ENCODE assay signal across 21 cellular contexts in the genomic region with DNA sequence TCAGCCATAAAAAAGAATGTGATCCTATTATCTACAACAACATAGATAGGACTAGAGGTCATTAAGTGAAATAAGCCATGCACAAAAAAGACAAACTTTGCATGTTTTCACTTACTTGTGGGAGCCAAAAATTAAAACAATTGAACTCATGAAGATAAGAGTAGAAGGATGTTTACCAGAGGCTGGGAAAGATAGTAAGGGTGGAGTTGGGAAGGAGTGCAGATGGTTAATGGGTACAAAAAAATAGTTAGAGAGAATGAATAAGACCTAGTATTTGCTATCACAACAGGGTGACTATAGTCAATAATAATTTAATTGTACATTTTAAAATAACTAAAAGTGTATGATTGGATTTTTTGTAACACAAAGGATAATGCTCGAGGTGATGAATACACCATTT. TPM values are rescaled to one million over a fixed set of nuclear protein-coding genes. Genes with fewer than 3 reads are reported as not detected.
DNase-seq lines count a peak whose midpoint lies in the region; ATAC-seq, FAIRE-seq and TF ChIP-seq lines count a peak whose summit lies in the region.
"Had no signal": no experiment of that assay in that cellular context is flagged by ENCODE, and none has a peak within 500 bp of the region (broad histone marks: within the 10 kb centered on the region; RNA-seq: fewer than 3 reads in every experiment).

No MANE protein-coding gene starts in this region.

- no peak for TF ChIP-seq POLR2A in K562 (conservative IDR thresholded peaks at IDR 0.05)

- CTCF ChIA-PET in activated CD4-positive, alpha-beta T cell treated with anti-CD3 and anti-CD28 coated beads for 36 hours (lab: Charles Lee) = no interaction called here
- CTCF ChIA-PET in K562 (lab: Yijun Ruan, JAX; ENCODE audit: low intra/inter-chr PET ratio) = interaction anchor here (0.7 kb wide), 1 partner anchor 137 kb away, joined by 4 read pairs; no protein-coding TSS in a partner anchor

- peaks cover 3% of the 10 kb centered on the region for H3K36me3 ChIP-seq in CD4-positive, CD25-positive, alpha-beta regulatory T cell (ENCODE audit: control insufficient read depth, insufficient read depth, low read length)
- peaks cover 2% of the 10 kb centered on the region; the same call in 1 of the 2 replicates for H3K36me3 ChIP-seq in SU-DHL-6 (ENCODE audit: low read length)
- H3K36me3 ChIP-seq in K562 (ENCODE audit: control insufficient read depth, insufficient read depth, low read length) = no peaks in the 10 kb centered on the region

- H3K9me1 ChIP-seq in K562 (ENCODE audit: control insufficient read depth, insufficient read depth, low read length) = no peaks in the 10 kb centered on the region

- BruUV-seq in K562 (replicated peaks; lab: Mats Ljungman, UMichigan) = no TSS peak

- FAIRE-seq in K562 (lab: Jason Lieb, UNC) = no peak
- FAIRE-seq: G401.6, GM18507, H54 had no signal

- no peaks in the 10 kb centered on the region for H3K27me3 ChIP-seq in CD4-positive, CD25-positive, alpha-beta regulatory T cell (ENCODE audit: control insufficient read depth, insufficient read depth, low read length)
- H3K27me3 ChIP-seq in SU-DHL-6 (ENCODE audit: low read length) (no peaks in the 10 kb centered on the region), K562 (ENCODE audit: control insufficient read depth in 2 of 2, insufficient read depth in 2 of 2, low read length in 2 of 2) (no peaks in the 10 kb centered on the region), H9 (ENCODE audit: insufficient read depth, low read length) (no peaks in the 10 kb centered on the region)

- no peak overlapping the region for H3K14ac ChIP-seq in H9 (ENCODE audit: insufficient read depth, low read length)

- no peak overlapping the region for H3K4me3 ChIP-seq in CD4-positive, CD25-positive, alpha-beta regulatory T cell (ENCODE audit: low read depth, low read length)
- H3K4me3 ChIP-seq in SU-DHL-6 (ENCODE audit: insufficient read depth, low read length, poor library complexity, severe bottlenecking) = no peak overlapping the region
- no peak overlapping the region for H3K4me3 ChIP-seq in K562

- H3K56ac ChIP-seq in H9 (ENCODE audit: insufficient read length, low read depth, low read length) = no peak overlapping the region

- H2BK120ac ChIP-seq in H9 (ENCODE audit: low read depth, low read length, poor library complexity, severe bottlenecking) = no peak overlapping the region

- peaks cover 41% of the 10 kb centered on the region for H3K4me1 Mint-ChIP-seq in activated CD4-positive, alpha-beta T cell treated with anti-CD3 and anti-CD28 coated beads for 36 hours
- peaks cover 39 to 75% (median 49%) of the 10 kb centered on the region in 4 donors for H3K4me1 Mint-ChIP-seq in CD4-positive, CD25-positive, alpha-beta regulatory T cell
- peaks cover 0 to 3% of the 10 kb centered on the region in 2 experiments; a peak in 2 of 4 replicates for H3K4me1 Mint-ChIP-seq in H9

- in situ Hi-C loops in K562 (cut with MboI) = no loop called here

- H2AFZ ChIP-seq in SU-DHL-6 (ENCODE audit: low read depth, low read length, severe bottlenecking) = no peak overlapping the region
- peak overlapping the region; percentile 93 for H2AFZ ChIP-seq in K562 (ENCODE audit: low read depth, low read length)
- H2AFZ ChIP-seq in H9 (ENCODE audit: low read length) = no peak overlapping the region

- peaks cover 11% of the 10 kb centered on the region for H3K4me1 ChIP-seq in CD4-positive, CD25-positive, alpha-beta regulatory T cell (ENCODE audit: control insufficient read depth, insufficient read depth, low read length, poor library complexity, severe bottlenecking)
- H3K4me1 ChIP-seq in K562 (replicated peaks in 1 of 2; ENCODE audit: control insufficient read depth in 2 of 2, insufficient read depth in 2 of 2, low read length in 2 of 2) (peaks cover 6 to 16% of the 10 kb centered on the region in 2 experiments), H9 (ENCODE audit: insufficient read depth, low read length) (no peaks in the 10 kb centered on the region)

- H3K79me1 ChIP-seq in H9 (ENCODE audit: insufficient read depth, low read depth, low read length, poor library complexity, severe bottlenecking) = no peaks in the 10 kb centered on the region

- no peak overlapping the region for H4K8ac ChIP-seq in H9 (replicated peaks; ENCODE audit: insufficient read length, low read depth, low read length)

- peaks cover 22% of the 10 kb centered on the region for H3K36me3 Mint-ChIP-seq in activated CD4-positive, alpha-beta T cell treated with anti-CD3 and anti-CD28 coated beads for 36 hours (ENCODE audit: low read depth)
- peaks cover 38% of the 10 kb centered on the region for H3K36me3 Mint-ChIP-seq in CD4-positive, CD25-positive, alpha-beta regulatory T cell
- no peaks in the 10 kb centered on the region for H3K36me3 Mint-ChIP-seq in H9 (ENCODE audit: insufficient read depth in 1 of 3, low read depth in 3 of 3)

- 0 out of 2 replicates have a peak, but pooled peaks cover 4% of the 10 kb centered on the region for H3F3A ChIP-seq in SU-DHL-6 (ENCODE audit: insufficient read depth)

- no peak overlapping the region for H2BK20ac ChIP-seq in H9 (ENCODE audit: low read depth, low read length, poor library complexity, severe bottlenecking)

- no peak overlapping the region for H2BK12ac ChIP-seq in H9 (ENCODE audit: insufficient read length, low read depth, low read length)

- H2BK15ac ChIP-seq in H9 (ENCODE audit: low read depth, low read length) = no peak overlapping the region

- H2BK5ac ChIP-seq in H9 (ENCODE audit: insufficient read length, low read length) = no peak overlapping the region

- H3K9ac ChIP-seq in SU-DHL-6 (ENCODE audit: low read length) (no peak overlapping the region), K562 (ENCODE audit: insufficient read depth in 1 of 2, low read depth in 2 of 2, low read length in 2 of 2) (0 out of 4 replicates have a peak overlapping the region, but pooled peaks of 1 of the 2 experiments have one; percentile 23), H9 (ENCODE audit: extremely low read depth, insufficient read length, low read length) (no peak overlapping the region)

- DNase-seq in activated CD4-positive, alpha-beta T cell treated with anti-CD3 and anti-CD28 coated beads for 36 hours = no peak
- DNase-seq in activated CD4-positive, alpha-beta T cell treated with anti-CD3 and anti-CD28 coated beads, Interleukin-2, amount 50 U/mL, for 1 hour = no peak
- DNase-seq in CD4-positive, CD25-positive, alpha-beta regulatory T cell = no peak
- DNase-seq in K562 (ENCODE audit: extremely low read depth in 1 of 4, low spot score in 3 of 4) (no peak), epidermal melanocyte (ENCODE audit: insufficient read length, low spot score) (no peak), H9 (no peak)
- DNase-seq in activated CD8-positive, alpha-beta memory T cell treated with anti-CD3 and anti-CD28 coated beads for 24 hours = no peak
- DNase-seq: C1 segment of cervical spinal cord, NCI-H1048, NCI-H1417 treated with DMSO at 0.1 percent for 48 hours, NCI-H187, NCI-H510A, SHP77 treated with DMSO at 0.1 percent for 48 hours had no signal

- H3K18ac ChIP-seq in H9 (ENCODE audit: insufficient read length, low read depth, low read length) = no peak overlapping the region

- H3T11ph ChIP-seq in H9 (ENCODE audit: low read length) = no peak overlapping the region

- H3K9me2 ChIP-seq in SU-DHL-6 (replicated peaks; ENCODE audit: insufficient read depth, low read length) = no peaks in the 10 kb centered on the region

- peak overlapping the region; percentile 45 for H3K27ac Mint-ChIP-seq in activated CD4-positive, alpha-beta T cell treated with anti-CD3 and anti-CD28 coated beads for 36 hours
- H3K27ac Mint-ChIP-seq in CD4-positive, CD25-positive, alpha-beta regulatory T cell = peak overlapping the region; percentile 40 to 46 (median 42)
- H3K27ac Mint-ChIP-seq in H9 = no peak overlapping the region

- no peak overlapping the region for H4K5ac ChIP-seq in H9 (ENCODE audit: insufficient read length, low read depth, low read length)

- no peaks in the 10 kb centered on the region for H3K27me3 Mint-ChIP-seq in activated CD4-positive, alpha-beta T cell treated with anti-CD3 and anti-CD28 coated beads for 36 hours
- no peaks in the 10 kb centered on the region for H3K27me3 Mint-ChIP-seq in CD4-positive, CD25-positive, alpha-beta regulatory T cell
- H3K27me3 Mint-ChIP-seq in H9 (ENCODE audit: low read depth) = peaks cover 10% of the 10 kb centered on the region

- ATAC-seq in activated CD4-positive, alpha-beta T cell treated with anti-CD3 and anti-CD28 coated beads for 36 hours = no peak
- no peak for ATAC-seq in CD4-positive, CD25-positive, alpha-beta regulatory T cell (ENCODE audit: low read depth in 2 of 2)
- ATAC-seq in K562 = peak; percentile 36; the same call in 2 of the 3 replicates

- TF ChIP-seq RAD21 in K562 (CRISPR knock-in tag; conservative IDR thresholded peaks at IDR 0.05 in 1 of 2, IDR thresholded peaks at IDR 0.05 in 1 of 2) = no peak

- no peak overlapping the region for H3K4ac ChIP-seq in H9 (ENCODE audit: low read depth, low read length)

- no peak overlapping the region for H3K27ac ChIP-seq in CD4-positive, CD25-positive, alpha-beta regulatory T cell (ENCODE audit: insufficient read depth, low read length, poor library complexity, severe bottlenecking)
- H3K27ac ChIP-seq in SU-DHL-6 (ENCODE audit: low read depth, low read length) (no peak overlapping the region), K562 (ENCODE audit: extremely low read depth, low read depth, low read length) (peak overlapping the region; percentile 72; the same call in 1 of the 3 replicates), H9 (ENCODE audit: insufficient read length, low read depth, low read length) (no peak overlapping the region)
- H3K27ac ChIP-seq: RWPE1 had no signal

- TF ChIP-seq CTCF in SU-DHL-6 (IDR thresholded peaks at IDR 0.05; ENCODE audit: insufficient read depth, low read length, poor library complexity, severe bottlenecking) (no peak), K562 (IDR thresholded peaks at IDR 0.05 in 2 of 3, conservative IDR thresholded peaks at IDR 0.05 in 1 of 3; ENCODE audit: insufficient read depth in 2 of 3, low read depth in 1 of 3, low read length in 3 of 3) (no peak), H9 (conservative IDR thresholded peaks at IDR 0.05) (no peak)

- no peak for TF ChIP-seq EP300 in K562 (IDR thresholded peaks at IDR 0.05; ENCODE audit: low read length)

- peaks cover 0 to 8% of the 10 kb centered on the region in 2 experiments for H3K9me3 ChIP-seq in CD4-positive, CD25-positive, alpha-beta regulatory T cell (ENCODE audit: control insufficient read depth in 2 of 2, low read length in 2 of 2)
- H3K9me3 ChIP-seq in SU-DHL-6 (ENCODE audit: insufficient read depth, low read length) (no peaks in the 10 kb centered on the region), K562 (replicated peaks; ENCODE audit: control insufficient read depth, insufficient read depth, low read depth, low read length) (no peaks in the 10 kb centered on the region), H9 (ENCODE audit: control insufficient read depth, low read depth, low read length) (no peaks in the 10 kb centered on the region)

- 43% methylated on average over 1 of the region's 1 CpG for WGBS in K562 (ENCODE audit: insufficient coverage, low coverage, missing lambda C conversion rate)
- no CpG with 5 or more reads among the region's 1 CpG for whole genome bisulfite sequencing in H9 (ENCODE audit: extremely low coverage, insufficient read length, low lambda C conversion rate)

- H3K9me3 Mint-ChIP-seq in activated CD4-positive, alpha-beta T cell treated with anti-CD3 and anti-CD28 coated beads for 36 hours (ENCODE audit: low read depth) = peaks cover 15% of the 10 kb centered on the region
- peaks cover 7 to 22% (median 10%) of the 10 kb centered on the region in 7 donors for H3K9me3 Mint-ChIP-seq in CD4-positive, CD25-positive, alpha-beta regulatory T cell
- H3K9me3 Mint-ChIP-seq in H9 = no peaks in the 10 kb centered on the region; a peak in 1 of 5 replicates

- H3K4me2 ChIP-seq in SU-DHL-6 (ENCODE audit: low read depth, low read length, poor library complexity, severe bottlenecking) = peak overlapping the region; percentile 40
- no peak overlapping the region for H3K4me2 ChIP-seq in K562 (ENCODE audit: insufficient read depth, low read length)
- no peak overlapping the region for H3K4me2 ChIP-seq in H9 (ENCODE audit: insufficient read depth, insufficient read length, low read length)

- no peaks in the 10 kb centered on the region for H3K23me2 ChIP-seq in H9 (ENCODE audit: insufficient read length, low read depth, low read length, poor library complexity, severe bottlenecking)

- no peak overlapping the region for H3K4me3 Mint-ChIP-seq in activated CD4-positive, alpha-beta T cell treated with anti-CD3 and anti-CD28 coated beads for 36 hours
- no peak overlapping the region for H3K4me3 Mint-ChIP-seq in CD4-positive, CD25-positive, alpha-beta regulatory T cell
- H3K4me3 Mint-ChIP-seq in H9 = no peak overlapping the region

- intact Hi-C loops in activated CD4-positive, alpha-beta T cell treated with anti-CD3 and anti-CD28 coated beads for 36 hours (cut with DNase I, micrococcal nuclease) = loop anchor here in 1 of 2 experiments (10.0 kb wide), 1 partner anchor 916 kb away; no protein-coding TSS in a partner anchor
- intact Hi-C loops in K562 (cut with micrococcal nuclease) = no loop called here

- H4K20me1 ChIP-seq in SU-DHL-6 (ENCODE audit: low read depth, low read length) = no peaks in the 10 kb centered on the region
- H4K20me1 ChIP-seq in K562 (replicated peaks; ENCODE audit: control insufficient read depth, insufficient read depth, low read length) = no peaks in the 10 kb centered on the region
- H4K20me1 ChIP-seq in H9 (ENCODE audit: control insufficient read depth, insufficient read depth, insufficient read length) = no peaks in the 10 kb centered on the region

- H3K79me2 ChIP-seq in SU-DHL-6 (ENCODE audit: insufficient read depth, low read length) (no peaks in the 10 kb centered on the region), K562 (ENCODE audit: control insufficient read depth, insufficient read depth, low read length) (no peaks in the 10 kb centered on the region), H9 (ENCODE audit: insufficient read depth, low read length) (no peaks in the 10 kb centered on the region)

- POLR2A ChIA-PET in activated CD4-positive, alpha-beta T cell treated with anti-CD3 and anti-CD28 coated beads for 36 hours (lab: Charles Lee) = no interaction called here
- POLR2A ChIA-PET in K562 (lab: Yijun Ruan, JAX) = no interaction called here

- H4K91ac ChIP-seq in H9 (ENCODE audit: insufficient read length, low read depth, low read length) = no peak overlapping the region

- H3K23ac ChIP-seq in H9 (ENCODE audit: insufficient read length, low read depth, low read length) = no peak overlapping the region

- H2AK5ac ChIP-seq in H9 (ENCODE audit: insufficient read length, low read length) = no peak overlapping the region

RNA-seq across cellular contexts. Expression of gene IL10RA, which starts 27.2 kb away (rescaled TPM):
- 10 to 100 TPM; 57.1 to 79.4 TPM for total RNA-seq in activated CD4-positive, alpha-beta T cell treated with anti-CD3 and anti-CD28 coated beads for 36 hours
- 661 TPM for total RNA-seq in CD4-positive, CD25-positive, alpha-beta regulatory T cell
- polyA plus RNA-seq in CD4-positive, CD25-positive, alpha-beta regulatory T cell = 100 to 1,000 TPM; 572 to 666 (median 631) TPM
- total RNA-seq in K562 (2011; cell fraction: chromatin; rRNA removed; ENCODE audit: low replicate concordance) = 33.8 and 58.3 TPM in 2 replicates
- 34.2 and 42.5 TPM in 2 replicates for total RNA-seq in K562 (2011; cell fraction: nucleolus; rRNA removed)
- 41.9 and 43.4 TPM in 2 replicates for total RNA-seq in K562 (2011; cell fraction: nucleoplasm; rRNA removed)
- 2.9 and 3.5 TPM in 2 replicates for total RNA-seq in K562 (2014; rRNA removed)
- 2.0 and 2.9 TPM in 2 replicates for total RNA-seq in K562 (2014; rRNA removed; fragmentation: Illumina TruSeq; extraction: Trizol)
- total RNA-seq in K562 (2015; rRNA removed; fragmentation: Illumina TruSeq; extraction: Trizol) = 1.4 and 2.1 TPM in 2 replicates
- 4.6 and 4.9 TPM in 2 replicates for total RNA-seq in K562 (2021)
- 15.4 and 17.3 TPM in 2 replicates for polyA plus RNA-seq in K562 (2011; rRNA removed)
- polyA plus RNA-seq in K562 (2011; cell fraction: cytosol; rRNA removed) = 9.1 and 23.9 TPM in 2 replicates
- polyA plus RNA-seq in K562 (2011; cell fraction: nucleus; rRNA removed) = 18.2 and 38.1 TPM in 2 replicates
- polyA plus RNA-seq in K562 (2012) = 3.8 and 12.5 TPM in 2 replicates
- 4.0 and 4.5 TPM in 2 replicates for polyA plus RNA-seq in K562 (2014; fragmentation: Illumina TruSeq; extraction: Trizol)
- under 1 TPM; 0.17 to 0.48 TPM for polyA plus RNA-seq in K562 (2014; fragmentation: Nextera tagmentation; extraction: Ambion mirVana)
- 2.7 and 3.6 TPM in 2 replicates for polyA plus RNA-seq in K562 (2014; rRNA removed)
- 19.8 and 20.3 TPM in 2 replicates for polyA minus RNA-seq in K562 (2011; rRNA and poly(A)+ RNA removed)
- 7.5 and 11.4 TPM in 2 replicates for polyA minus RNA-seq in K562 (2011; cell fraction: cytosol; rRNA and poly(A)+ RNA removed)
- polyA minus RNA-seq in K562 (2011; cell fraction: nucleus; rRNA and poly(A)+ RNA removed) = 24.1 and 28.3 TPM in 2 replicates
- total RNA-seq in H9 (2021) = not detected in 2 replicates
- total RNA-seq: A172, LHCN-M2 had no signal
- polyA plus RNA-seq: AG04450 had no signal

RNA-seq across cellular contexts. Expression of gene TMPRSS13, which starts 29.7 kb away (rescaled TPM):
- total RNA-seq in activated CD4-positive, alpha-beta T cell treated with anti-CD3 and anti-CD28 coated beads for 36 hours = 1 to 10 TPM; 1.7 TPM
- total RNA-seq in CD4-positive, CD25-positive, alpha-beta regulatory T cell = 3.4 TPM
- polyA plus RNA-seq in CD4-positive, CD25-positive, alpha-beta regulatory T cell = 1 to 10 TPM in 2 of 4 donors, under 1 TPM in 2; 0.57 to 1.4 (median 1.1) TPM
- total RNA-seq in K562 (2011; cell fraction: chromatin; rRNA removed; ENCODE audit: low replicate concordance) = 1.1 TPM in 2 replicates
- 0.33 and 0.66 TPM in 2 replicates for total RNA-seq in K562 (2011; cell fraction: nucleolus; rRNA removed)
- total RNA-seq in K562 (2011; cell fraction: nucleoplasm; rRNA removed) = 0.46 and 0.59 TPM in 2 replicates
- total RNA-seq in K562 (2014; rRNA removed) (0.08 and 0.27 TPM in 2 replicates), K562 (2014; rRNA removed; fragmentation: Illumina TruSeq; extraction: Trizol) (0.15 TPM in 1 of 2 replicates, not detected in the other), K562 (2015; rRNA removed; fragmentation: Illumina TruSeq; extraction: Trizol) (0.14 and 0.19 TPM in 2 replicates), K562 (2021) (0.29 and 0.34 TPM in 2 replicates), H9 (2021) (0.35 and 0.50 TPM in 2 replicates)
- polyA plus RNA-seq in K562 (2011; rRNA removed) (0.25 and 0.37 TPM in 2 replicates), K562 (2014; fragmentation: Illumina TruSeq; extraction: Trizol) (0.13 and 0.24 TPM in 2 replicates), K562 (2014; fragmentation: Nextera tagmentation; extraction: Ambion mirVana) (under 1 TPM; 0.11 to 0.13 TPM), K562 (2014; rRNA removed) (0.23 and 0.25 TPM in 2 replicates)
- polyA plus RNA-seq in K562 (2011; cell fraction: cytosol; rRNA removed) = 0.24 and 0.46 TPM in 2 replicates
- 1.2 and 1.7 TPM in 2 replicates for polyA plus RNA-seq in K562 (2011; cell fraction: nucleus; rRNA removed)
- polyA plus RNA-seq in K562 (2012) = 0.29 and 0.48 TPM in 2 replicates
- polyA minus RNA-seq in K562 (2011; rRNA and poly(A)+ RNA removed) = 0.21 TPM in 2 replicates
- polyA minus RNA-seq in K562 (2011; cell fraction: cytosol; rRNA and poly(A)+ RNA removed) = 0.48 TPM in 1 of 2 replicates, not detected in the other
- 0.40 and 0.44 TPM in 2 replicates for polyA minus RNA-seq in K562 (2011; cell fraction: nucleus; rRNA and poly(A)+ RNA removed)
- total RNA-seq: A172, LHCN-M2 had no signal
- polyA plus RNA-seq: AG04450 had no signal

Comparison
In these comparisons a context has a peak if more than half of its experiments do, and no peak if none do; other contexts are left out.
1. H3K27ac Mint-ChIP-seq: peak in activated CD4-positive, alpha-beta T cell treated with anti-CD3 and anti-CD28 coated beads for 36 hours (single experiment) and CD4-positive, CD25-positive, alpha-beta regulatory T cell (3 of 3); none in H9 (0 of 3).